Comparison of ENCODE assay signal across 1 cellular context in genomic region chr10:32049113-32049512, GRCh38.
TF ChIP-seq lines count a peak whose summit lies in the region.

No MANE protein-coding gene starts in this region.

TF ChIP-seq in GM23338, 12 proteins besides CTCF, POLR2A, EP300 and RAD21 (continued from another document):
- no peak for TF ChIP-seq CREB1 (CRISPR knock-in tag; IDR thresholded peaks at IDR 0.05; ENCODE audit: low read depth)
- TF ChIP-seq EZH2 (IDR thresholded peaks at IDR 0.05; ENCODE audit: low read depth, unreplicated experiment): no peak
- no peak for TF ChIP-seq EZH2phosphoT487 (IDR thresholded peaks at IDR 0.05; ENCODE audit: unreplicated experiment)
- no peak for TF ChIP-seq ZNF114 (CRISPR knock-in tag; IDR thresholded peaks at IDR 0.05)
- TF ChIP-seq ZNF462 (CRISPR knock-in tag; IDR thresholded peaks at IDR 0.05): no peak
- no peak for TF ChIP-seq ZNF331 (CRISPR knock-in tag; IDR thresholded peaks at IDR 0.05; ENCODE audit: low read depth)
- no peak for TF ChIP-seq STAT1 (IDR thresholded peaks at IDR 0.05; ENCODE audit: unreplicated experiment)
- TF ChIP-seq NANOG (IDR thresholded peaks at IDR 0.05; ENCODE audit: borderline replicate concordance): no peak
- TF ChIP-seq JUNB (IDR thresholded peaks at IDR 0.05; ENCODE audit: unreplicated experiment): no peak
- TF ChIP-seq POLR2AphosphoS5 (IDR thresholded peaks at IDR 0.05; ENCODE audit: low read depth): no peak
